8 cellular contexts compared by ENCODE assay signal in the genomic region with DNA sequence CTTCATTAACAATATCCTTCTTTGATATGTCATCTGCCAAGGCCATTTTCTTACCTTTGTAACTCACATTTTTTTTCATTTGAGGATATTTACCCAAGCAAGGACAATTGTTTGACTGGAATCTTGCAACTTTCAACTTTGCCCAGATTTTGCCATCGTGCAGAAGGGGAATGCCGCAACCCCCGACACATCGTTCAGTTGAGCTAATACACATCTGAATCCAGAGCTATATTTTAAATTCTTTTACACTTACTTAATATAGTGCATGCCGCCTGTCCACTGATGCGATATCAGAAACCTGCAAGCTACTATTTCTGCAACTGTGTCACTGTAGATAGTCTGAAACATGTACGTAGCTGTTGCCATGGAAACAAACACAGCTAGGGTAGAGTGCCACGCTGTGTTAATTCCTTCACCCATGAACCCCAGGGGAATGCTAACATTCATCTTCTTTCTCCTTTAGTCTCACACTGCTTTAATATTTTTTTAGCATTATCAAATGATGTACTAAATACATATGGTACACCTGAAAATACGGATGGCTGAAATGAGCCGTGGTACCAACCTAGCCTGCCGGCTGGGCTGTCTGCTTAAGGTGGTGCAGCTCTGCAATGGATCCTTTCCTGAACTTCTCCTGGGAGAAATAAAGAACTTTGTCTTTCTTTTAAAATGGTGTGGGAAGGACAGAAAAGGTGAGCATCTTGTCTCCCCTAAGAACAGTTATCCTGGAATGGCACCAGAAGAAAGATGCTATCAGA.
DNase-seq lines count a peak whose midpoint lies in the region; ATAC-seq, FAIRE-seq and TF ChIP-seq lines count a peak whose summit lies in the region.

No MANE protein-coding gene starts in this region.

- H3K27me3 ChIP-seq in HepG2 (ENCODE audit: control insufficient read depth in 1 of 2, insufficient read depth in 2 of 2, low read length in 2 of 2), result no peaks in the 10 kb centered on the region
- H3K27me3 ChIP-seq in small intestine (ENCODE audit: control insufficient read depth in 2 of 2, insufficient read depth in 2 of 2, low read length in 2 of 2), result no peaks in the 10 kb centered on the region

- H3K4me3 ChIP-seq in HepG2 (replicated peaks in 1 of 3; ENCODE audit: insufficient read depth in 1 of 3, low read depth in 2 of 3, low read length in 3 of 3) (peak overlapping the region in 1 of 3 experiments; percentile 13; a peak in 1 of 6 replicates), small intestine (ENCODE audit: low read depth in 1 of 2, low read length in 2 of 2) (no peak overlapping the region)

- FAIRE-seq in HepG2 (lab: Jason Lieb, UNC) (peak; percentile 8), small intestine (lab: Jason Lieb, UNC) (no peak)

- peak overlapping the region; percentile 65 for H3K27ac ChIP-seq in HepG2 (ENCODE audit: extremely low read length, insufficient read depth, low read length)
- H3K27ac ChIP-seq in small intestine (ENCODE audit: low read depth in 1 of 2, low read length in 1 of 2), result no peak overlapping the region

- no peaks in the 10 kb centered on the region for H3K36me3 Mint-ChIP-seq in activated CD4-positive, alpha-beta memory T cell treated with anti-CD3 and anti-CD28 coated beads, Interleukin-2, amount 10 ng/mL, durations not matched to agents 7 days and 5 days (ENCODE audit: low read depth)
- H3K36me3 Mint-ChIP-seq in activated CD4-positive, alpha-beta T cell treated with anti-CD3 and anti-CD28 coated beads, Interleukin-2, amount 10 ng/mL, durations not matched to agents 7 days and 5 days (ENCODE audit: low read depth), result peaks cover 3% of the 10 kb centered on the region

- H3K9me3 Mint-ChIP-seq in activated CD4-positive, alpha-beta memory T cell treated with anti-CD3 and anti-CD28 coated beads, Interleukin-2, amount 10 ng/mL, durations not matched to agents 7 days and 5 days, result no peaks in the 10 kb centered on the region
- no peaks in the 10 kb centered on the region for H3K9me3 Mint-ChIP-seq in activated CD4-positive, alpha-beta T cell treated with anti-CD3 and anti-CD28 coated beads, Interleukin-2, amount 10 ng/mL, durations not matched to agents 7 days and 5 days

- H3K36me3 ChIP-seq in HepG2 (replicated peaks in 1 of 2; ENCODE audit: control insufficient read depth in 1 of 2, insufficient read depth in 2 of 2, low read length in 2 of 2) (no peaks in the 10 kb centered on the region), small intestine (ENCODE audit: control insufficient read depth in 2 of 2, insufficient read depth in 2 of 2, low read length in 2 of 2) (no peaks in the 10 kb centered on the region)

- BruUV-seq in HepG2 (replicated peaks; lab: Mats Ljungman, UMichigan), result no TSS peak

- POLR2A ChIA-PET in HepG2 (lab: Yijun Ruan, JAX), result interaction anchor here (0.7 to 1.4 kb wide), 5 partner anchors 51 to 417 kb away, joined by 3 to 4 read pairs (median 4); no protein-coding TSS in a partner anchor
- POLR2A ChIA-PET in activated CD4-positive, alpha-beta memory T cell treated with anti-CD3 and anti-CD28 coated beads, Interleukin-2, amount 10 ng/mL, durations not matched to agents 7 days and 5 days (lab: Charles Lee), result interaction anchor here (0.6 to 1.0 kb wide), 2 partner anchors 10 to 267 kb away, joined by 3 read pairs; no protein-coding TSS in a partner anchor
- POLR2A ChIA-PET in activated CD4-positive, alpha-beta T cell treated with anti-CD3 and anti-CD28 coated beads, Interleukin-2, amount 10 ng/mL, durations not matched to agents 7 days and 5 days (lab: Charles Lee), result no interaction called here

- CTCF ChIA-PET in HepG2 (lab: Yijun Ruan, JAX; ENCODE audit: low intra/inter-chr PET ratio, low total read pairs), result no interaction called here
- CTCF ChIA-PET in activated CD4-positive, alpha-beta memory T cell treated with anti-CD3 and anti-CD28 coated beads, Interleukin-2, amount 10 ng/mL, durations not matched to agents 7 days and 5 days (lab: Charles Lee), result interaction anchor here (1.9 kb wide), 1 partner anchor 26 kb away, joined by 5 read pairs; no protein-coding TSS in a partner anchor
- CTCF ChIA-PET in activated CD4-positive, alpha-beta T cell treated with anti-CD3 and anti-CD28 coated beads, Interleukin-2, amount 10 ng/mL, durations not matched to agents 7 days and 5 days (lab: Charles Lee), result interaction anchor here (0.6 to 1.6 kb wide), 3 partner anchors 11 to 27 kb away, joined by 3 to 4 read pairs (median 4); no protein-coding TSS in a partner anchor

- H3K4me1 Mint-ChIP-seq in activated CD4-positive, alpha-beta memory T cell treated with anti-CD3 and anti-CD28 coated beads, Interleukin-2, amount 10 ng/mL, durations not matched to agents 7 days and 5 days, result no peaks in the 10 kb centered on the region
- H3K4me1 Mint-ChIP-seq in activated CD4-positive, alpha-beta T cell treated with anti-CD3 and anti-CD28 coated beads, Interleukin-2, amount 10 ng/mL, durations not matched to agents 7 days and 5 days, result no peaks in the 10 kb centered on the region

- H3K79me2 ChIP-seq in HepG2 (ENCODE audit: insufficient read depth, low read length), result no peaks in the 10 kb centered on the region

- in situ Hi-C loops in HepG2 (cut with HindIII; ENCODE audit: extremely low pct_ligation_motif_present, low pct_unique_long_range_greater_than_20kb), result no loop called here

- no peak for TF ChIP-seq CTCF in HepG2 (CRISPR knock-in tag; IDR thresholded peaks at IDR 0.05)

- H3K27ac Mint-ChIP-seq in activated CD4-positive, alpha-beta memory T cell treated with anti-CD3 and anti-CD28 coated beads, Interleukin-2, amount 10 ng/mL, durations not matched to agents 7 days and 5 days, result no peak overlapping the region
- no peak overlapping the region for H3K27ac Mint-ChIP-seq in activated CD4-positive, alpha-beta T cell treated with anti-CD3 and anti-CD28 coated beads, Interleukin-2, amount 10 ng/mL, durations not matched to agents 7 days and 5 days

- WGBS in HepG2 (ENCODE audit: low lambda C conversion rate), result 38% methylated on average over 11 of the region's 11 CpGs
- 85 to 89% (median 88%) methylated on average over 11 of the region's 11 CpGs for WGBS in small intestine, 3 donors

- H2AFZ ChIP-seq in HepG2 (ENCODE audit: low read length), result no peak overlapping the region

- H3K27me3 Mint-ChIP-seq in activated CD4-positive, alpha-beta memory T cell treated with anti-CD3 and anti-CD28 coated beads, Interleukin-2, amount 10 ng/mL, durations not matched to agents 7 days and 5 days, result no peaks in the 10 kb centered on the region
- H3K27me3 Mint-ChIP-seq in activated CD4-positive, alpha-beta T cell treated with anti-CD3 and anti-CD28 coated beads, Interleukin-2, amount 10 ng/mL, durations not matched to agents 7 days and 5 days, result no peaks in the 10 kb centered on the region

- DNase-seq in HepG2 (ENCODE audit: low spot score), result peak; percentile 73
- DNase-seq in activated CD4-positive, alpha-beta memory T cell treated with anti-CD3 and anti-CD28 coated beads, Interleukin-2, amount 10 ng/mL, durations not matched to agents 7 days and 5 days, result no peak
- no peak for DNase-seq in small intestine
- DNase-seq in activated CD4-positive, alpha-beta T cell treated with anti-CD3 and anti-CD28 coated beads, Interleukin-2, amount 10 ng/mL, durations not matched to agents 7 days and 5 days, result no peak
- DNase-seq in dermis blood vessel endothelial cell, result no peak

- no peak for TF ChIP-seq RAD21 in HepG2 (CRISPR knock-in tag; IDR thresholded peaks at IDR 0.05)

- no peaks in the 10 kb centered on the region for H4K20me1 ChIP-seq in HepG2 (ENCODE audit: insufficient read depth, low read length)

- H3K9ac ChIP-seq in HepG2 (ENCODE audit: insufficient read depth, low read depth, low read length), result no peak overlapping the region

- intact Hi-C loops in HepG2 (cut with micrococcal nuclease; ENCODE audit: unreplicated experiment), result loop anchor here (5.0 kb wide), 1 partner anchor 77 kb away; the partner anchor contains the start of gene FOXN3

- TF ChIP-seq EP300 in HepG2 (IDR thresholded peaks at IDR 0.05; ENCODE audit: low read depth in 2 of 2, low read length in 2 of 2), result peak; percentile 45 to 75; a peak in 1 of 4 replicates
- no peak for TF ChIP-seq EP300 in HepG2 (CRISPR knock-in tag; IDR thresholded peaks at IDR 0.05; ENCODE audit: borderline replicate concordance)

- no peaks in the 10 kb centered on the region for H3K9me3 ChIP-seq in HepG2 (ENCODE audit: low read length)
- H3K9me3 ChIP-seq in small intestine (ENCODE audit: control insufficient read depth, low read depth), result no peaks in the 10 kb centered on the region

- H3K4me1 ChIP-seq in HepG2 (ENCODE audit: insufficient read depth, low read length), result peaks cover 60% of the 10 kb centered on the region
- no peaks in the 10 kb centered on the region for H3K4me1 ChIP-seq in small intestine (ENCODE audit: control insufficient read depth in 2 of 2, insufficient read depth in 1 of 2, low read depth in 1 of 2, low read length in 1 of 2)

- peak overlapping the region; percentile 64 for H3K4me2 ChIP-seq in HepG2 (ENCODE audit: low read depth, low read length)

- H3K4me3 Mint-ChIP-seq in activated CD4-positive, alpha-beta memory T cell treated with anti-CD3 and anti-CD28 coated beads, Interleukin-2, amount 10 ng/mL, durations not matched to agents 7 days and 5 days, result no peak overlapping the region
- no peak overlapping the region for H3K4me3 Mint-ChIP-seq in activated CD4-positive, alpha-beta T cell treated with anti-CD3 and anti-CD28 coated beads, Interleukin-2, amount 10 ng/mL, durations not matched to agents 7 days and 5 days

- peak; percentile 94 for ATAC-seq in GM18499 (IDR thresholded peaks at IDR 0.05; ENCODE audit: insufficient read depth, unreplicated experiment)
- peak; percentile 97 for ATAC-seq in GM21529 (IDR thresholded peaks at IDR 0.05; ENCODE audit: unreplicated experiment)
- ATAC-seq in HG03565 (IDR thresholded peaks at IDR 0.05; ENCODE audit: unreplicated experiment), result peak; percentile 95
- ATAC-seq in HepG2, result peak; percentile 85

- TF ChIP-seq POLR2A in HepG2 (IDR thresholded peaks at IDR 0.05; ENCODE audit: insufficient read depth in 1 of 2, low read depth in 2 of 2, low read length in 2 of 2), result no peak

TF ChIP-seq in HepG2, 621 proteins besides CTCF, POLR2A, EP300 and RAD21 (continues in another document):
- TF ChIP-seq GATAD2A (CRISPR knock-in tag; IDR thresholded peaks at IDR 0.05) (peak; percentile 71), PPARG (CRISPR knock-in tag; conservative IDR thresholded peaks at IDR 0.05) (peak; percentile 90), ZNF124 (CRISPR knock-in tag; IDR thresholded peaks at IDR 0.05) (no peak), ZSCAN29 (CRISPR knock-in tag; conservative IDR thresholded peaks at IDR 0.05) (0 out of 2 replicates have a peak, but pooled peaks have one; percentile 56), NFIC (IDR thresholded peaks at IDR 0.05; ENCODE audit: low read length) (no peak), MXD1 (CRISPR knock-in tag; IDR thresholded peaks at IDR 0.05) (no peak), FOXJ3 (CRISPR knock-in tag; IDR thresholded peaks at IDR 0.05; ENCODE audit: borderline replicate concordance) (peak; percentile 21; the same call in 1 of the 2 replicates)
